In genomic region chr10:85638797-85639196, GRCh38 we compare ENCODE assay signal across 21 cellular contexts.
DNase-seq lines count a peak whose midpoint lies in the region; ATAC-seq lines count a peak whose summit lies in the region.
"Had no signal": no experiment of that assay in that cellular context is flagged by ENCODE, and none has a peak within 500 bp of the region (broad histone marks: within the 10 kb centered on the region; RNA-seq: fewer than 3 reads in every experiment).

No MANE protein-coding gene starts in this region.

- ATAC-seq in GM18499 (IDR thresholded peaks at IDR 0.05; ENCODE audit: insufficient read depth, unreplicated experiment) (peak; percentile 62), GM21360 (IDR thresholded peaks at IDR 0.05; ENCODE audit: unreplicated experiment) (peak; percentile 51), HG02623 (IDR thresholded peaks at IDR 0.05; ENCODE audit: unreplicated experiment) (peak; percentile 66), HG03442 (IDR thresholded peaks at IDR 0.05; ENCODE audit: unreplicated experiment) (peak; percentile 69)
- no peak for ATAC-seq in natural killer cell treated with Interleukin-12 subunit alpha and Interleukin-12 subunit beta and Interleukin-15 and Interleukin-18, amount 100 ng/mL, for 72 hours
- ATAC-seq: Right ventricle myocardium inferior, T-helper 17 cell had no signal

- DNase-seq in NCI-H748 treated with DMSO at 0.1 percent for 48 hours (lab: John Stamatoyannopoulos, UW) (no peak), immature natural killer cell (no peak), foreskin melanocyte (no peak)
- DNase-seq in natural killer cell treated with Interleukin-12 subunit alpha and Interleukin-12 subunit beta and Interleukin-15 and Interleukin-18, amount 100 ng/mL, for 72 hours (ENCODE audit: low spot score) = no peak
- DNase-seq: 8988T; COR-L47; GDM1; H7; HFFc6; MM.1S; NCI-H1092; NCI-H1436 treated with DMSO at 0.1 percent for 48 hours; NCI-H2029; NCI-H526 treated with DMSO at 0.1 percent for 48 hours; NK-92 treated with Interleukin-12 subunit alpha and Interleukin-12 subunit beta, amount 100 ng/mL, for 24 hours; T-helper 17 cell had no signal

- no peak overlapping the region for H3K27ac Mint-ChIP-seq in immature natural killer cell
- no peak overlapping the region for H3K27ac Mint-ChIP-seq in natural killer cell treated with Interleukin-12 subunit alpha and Interleukin-12 subunit beta and Interleukin-15 and Interleukin-18, amount 100 ng/mL, for 72 hours
- H3K27ac Mint-ChIP-seq: HFFc6, T-helper 17 cell had no signal

- no peak overlapping the region for H3K4me3 Mint-ChIP-seq in immature natural killer cell
- no peak overlapping the region for H3K4me3 Mint-ChIP-seq in natural killer cell treated with Interleukin-12 subunit alpha and Interleukin-12 subunit beta and Interleukin-15 and Interleukin-18, amount 100 ng/mL, for 72 hours
- H3K4me3 Mint-ChIP-seq: HFFc6, T-helper 17 cell had no signal

- no peaks in the 10 kb centered on the region for H3K4me1 Mint-ChIP-seq in immature natural killer cell
- no peaks in the 10 kb centered on the region for H3K4me1 Mint-ChIP-seq in natural killer cell treated with Interleukin-12 subunit alpha and Interleukin-12 subunit beta and Interleukin-15 and Interleukin-18, amount 100 ng/mL, for 72 hours (ENCODE audit: low read depth in 2 of 2)

- H3K9me3 Mint-ChIP-seq in immature natural killer cell = peaks cover 0 to 7% (median 0%) of the 10 kb centered on the region in 6 donors
- peaks cover 2% of the 10 kb centered on the region for H3K9me3 Mint-ChIP-seq in natural killer cell treated with Interleukin-12 subunit alpha and Interleukin-12 subunit beta and Interleukin-15 and Interleukin-18, amount 100 ng/mL, for 72 hours

- H3K27me3 Mint-ChIP-seq in immature natural killer cell (ENCODE audit: low read depth in 3 of 3) = peaks cover 0 to under 1% (median 0%) of the 10 kb centered on the region in 3 donors
- H3K27me3 Mint-ChIP-seq in natural killer cell treated with Interleukin-12 subunit alpha and Interleukin-12 subunit beta and Interleukin-15 and Interleukin-18, amount 100 ng/mL, for 72 hours = peaks cover 0 to 6% of the 10 kb centered on the region in 2 donors
- H3K27me3 Mint-ChIP-seq: T-helper 17 cell had no signal

- H3K36me3 Mint-ChIP-seq in immature natural killer cell = no peaks in the 10 kb centered on the region
- no peaks in the 10 kb centered on the region for H3K36me3 Mint-ChIP-seq in natural killer cell treated with Interleukin-12 subunit alpha and Interleukin-12 subunit beta and Interleukin-15 and Interleukin-18, amount 100 ng/mL, for 72 hours

Comparison
In these comparisons a context has a peak if more than half of its experiments do, and no peak if none do; other contexts are left out.
1. ATAC-seq: peak in GM18499 (single experiment), GM21360 (single experiment), HG02623 (single experiment) and HG03442 (single experiment); none in natural killer cell treated with Interleukin-12 subunit alpha and Interleukin-12 subunit beta and Interleukin-15 and Interleukin-18, amount 100 ng/mL, for 72 hours (0 of 2).